In the genomic region with DNA sequence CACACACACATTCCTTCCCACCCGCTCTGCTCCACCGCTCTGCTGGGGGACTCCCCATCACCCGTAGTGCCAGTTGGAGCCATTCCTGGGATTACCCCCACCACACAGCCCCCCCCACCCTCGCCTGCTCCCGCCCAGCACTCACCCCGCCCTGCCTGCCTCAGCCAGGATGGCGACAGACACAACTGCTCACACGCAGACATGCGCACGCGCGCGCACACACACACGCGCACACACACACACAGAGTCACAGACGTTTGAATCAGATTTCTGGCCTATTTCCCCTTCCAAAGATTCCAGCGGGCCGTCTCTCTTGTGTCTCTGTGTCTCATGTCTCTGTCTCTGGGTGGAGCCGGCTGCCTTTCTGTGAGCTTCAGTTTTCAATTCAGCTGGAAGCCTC, we compare ENCODE assay signal across 8 cellular contexts. TPM values are rescaled to one million over a fixed set of nuclear protein-coding genes. Genes with fewer than 3 reads are reported as not detected.
DNase-seq lines count a peak whose midpoint lies in the region; ATAC-seq and TF ChIP-seq lines count a peak whose summit lies in the region.

No MANE protein-coding gene starts in this region.

- H3K4me1 Mint-ChIP-seq in CD14-positive monocyte = peaks cover 16% of the 10 kb centered on the region

- intact Hi-C loops in CD14-positive monocyte (cut with micrococcal nuclease) = loop anchor here in 1 of 2 donors (5.0 kb wide), 1 partner anchor 57 kb away; no protein-coding TSS in a partner anchor

- no peak for TF ChIP-seq CTCF in CD14-positive monocyte (IDR thresholded peaks at IDR 0.05)

- no peak overlapping the region for H3K27ac Mint-ChIP-seq in CD14-positive monocyte

- H3K4me3 Mint-ChIP-seq in CD14-positive monocyte = peak overlapping the region in 1 of 2 donors; percentile 83

- no peak for ATAC-seq in GM21447 (IDR thresholded peaks at IDR 0.05; ENCODE audit: unreplicated experiment)
- ATAC-seq in HG02610 (IDR thresholded peaks at IDR 0.05; ENCODE audit: unreplicated experiment) = no peak

- no peaks in the 10 kb centered on the region for H3K36me3 Mint-ChIP-seq in CD14-positive monocyte

- H3K9me3 Mint-ChIP-seq in CD14-positive monocyte = peaks cover 0 to 16% (median 3%) of the 10 kb centered on the region in 7 donors

- peaks cover 61 to 82% (median 68%) of the 10 kb centered on the region in 3 donors for H3K27me3 Mint-ChIP-seq in CD14-positive monocyte (ENCODE audit: low read depth in 3 of 3)

- DNase-seq in Daoy (ENCODE audit: low read depth) = peak; percentile 57
- DNase-seq in NCI-H1694 treated with DMSO at 0.1 percent for 48 hours (lab: John Stamatoyannopoulos, UW) = peak; percentile 69
- peak; percentile 59 for DNase-seq in epidermal melanocyte (ENCODE audit: insufficient read length, low spot score)
- DNase-seq in occipital lobe (lab: John Stamatoyannopoulos, UW) = peak; percentile 67
- no peak for DNase-seq in NCI-H1048 (lab: John Stamatoyannopoulos, UW)
- DNase-seq in CD14-positive monocyte (ENCODE audit: low spot score) = no peak

RNA-seq across cellular contexts. Expression of a gene that starts 4.4 kb away (rescaled TPM):
- 0.15 and 0.23 TPM in 2 replicates for total RNA-seq in Daoy (2014; rRNA removed; shearing (Covaris generic))
- 20.1 TPM for total RNA-seq in occipital lobe
- polyA plus RNA-seq in CD14-positive monocyte = not detected

RNA-seq across cellular contexts. Expression of a gene that starts 17.9 kb away (rescaled TPM):
- 16.4 and 40.1 TPM in 2 replicates for total RNA-seq in Daoy (2014; rRNA removed; shearing (Covaris generic))
- 16.2 TPM for total RNA-seq in occipital lobe
- polyA plus RNA-seq in CD14-positive monocyte = 10 to 100 TPM in 1 of 2 donors, 1 to 10 TPM in 1; 9.3 to 12.2 TPM

RNA-seq across cellular contexts. Expression of a gene that starts 32.4 kb away (rescaled TPM):
- not detected in 2 replicates for total RNA-seq in Daoy (2014; rRNA removed; shearing (Covaris generic))
- 0.31 TPM for total RNA-seq in occipital lobe
- not detected for polyA plus RNA-seq in CD14-positive monocyte

RNA-seq across cellular contexts. Expression of a gene that starts 56.7 kb away (rescaled TPM):
- total RNA-seq in Daoy (2014; rRNA removed; shearing (Covaris generic)) = 1.5 TPM in 1 of 2 replicates, not detected in the other
- total RNA-seq in occipital lobe = 2.0 TPM
- not detected for polyA plus RNA-seq in CD14-positive monocyte

Comparison
In these comparisons a context has a peak if more than half of its experiments do, and no peak if none do; other contexts are left out.
1. DNase-seq: peak in Daoy (single experiment), NCI-H1694 treated with DMSO at 0.1 percent for 48 hours (single experiment), epidermal melanocyte (single experiment) and occipital lobe (single experiment); none in NCI-H1048 (single experiment) and CD14-positive monocyte (single experiment).
2. RNA of a gene that starts 4.4 kb away (total RNA-seq): 20.1 TPM in occipital lobe (single experiment); 0.15 to 0.23 TPM in Daoy; every median in the first group is over 10 times any median in the second.